In the genomic region with DNA sequence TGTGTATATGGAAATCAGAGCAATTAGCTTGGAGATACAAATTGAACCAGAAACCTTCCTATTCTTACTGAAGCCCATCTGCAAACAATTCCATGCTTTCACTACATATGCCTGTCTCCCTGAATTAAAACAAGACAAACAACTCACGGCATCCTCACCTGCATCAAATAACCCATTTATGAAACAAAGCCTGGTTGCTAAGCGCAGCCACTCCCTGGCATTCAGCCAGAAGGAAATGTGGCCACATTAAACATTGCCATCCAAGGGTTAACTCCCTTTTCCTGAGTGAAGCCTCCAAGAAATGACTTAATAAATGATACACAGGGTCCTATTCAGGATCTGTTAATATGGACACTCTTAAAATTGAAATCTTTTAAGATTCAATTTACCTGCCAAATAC, we compare ENCODE assay signal across 10 cellular contexts. TPM values are rescaled to one million over a fixed set of nuclear protein-coding genes. Genes with fewer than 3 reads are reported as not detected.
A peak's percentile ranks its signal among the peaks of the same experiment; 100 is the strongest.
DNase-seq lines count a peak whose midpoint lies in the region; ATAC-seq and TF ChIP-seq lines count a peak whose summit lies in the region.
"Had no signal": no experiment of that assay in that cellular context is flagged by ENCODE, and none has a peak within 500 bp of the region (broad histone marks: within the 10 kb centered on the region; RNA-seq: fewer than 3 reads in every experiment).

No MANE protein-coding gene starts in this region.

- H3K9me3 ChIP-seq in heart right ventricle (no peaks in the 10 kb centered on the region), Panc1 (ENCODE audit: control insufficient read depth, insufficient read depth, low read depth, low read length) (no peaks in the 10 kb centered on the region), tibial nerve (no peaks in the 10 kb centered on the region)

- H3K27me3 ChIP-seq in heart right ventricle (no peaks in the 10 kb centered on the region), Panc1 (ENCODE audit: control insufficient read depth, insufficient read depth, low read length) (no peaks in the 10 kb centered on the region), foreskin keratinocyte (no peaks in the 10 kb centered on the region), tibial nerve (no peaks in the 10 kb centered on the region)

- H3K27ac ChIP-seq in heart right ventricle (peak overlapping the region in 7 of 10 donors; percentile 37 to 86 (median 67)), Panc1 (ENCODE audit: low read length) (0 out of 2 replicates have a peak overlapping the region, but pooled peaks have one; percentile 39), foreskin keratinocyte (peak overlapping the region; percentile 71), tibial nerve (peak overlapping the region; percentile 80 to 88 (median 86))

- intact Hi-C loops in heart right ventricle (cut with DNase I) (loop anchor here in 1 of 10 donors (5.0 kb wide), 1 partner anchor 52 kb away; no protein-coding TSS in a partner anchor), Right ventricle myocardium inferior (cut with DNase I) (no loop called here), Panc1 (cut with micrococcal nuclease; ENCODE audit: unreplicated experiment) (no loop called here), posterior vena cava (cut with DNase I) (no loop called here)

- CTCF ChIA-PET in Panc1 (lab: Charles Lee), result interaction anchor here (0.8 kb wide), 1 partner anchor 198 kb away, joined by 3 read pairs; no protein-coding TSS in a partner anchor

- TF ChIP-seq CTCF in heart right ventricle (IDR thresholded peaks at IDR 0.05) (no peak), Panc1 (IDR thresholded peaks at IDR 0.05) (no peak), foreskin keratinocyte (conservative IDR thresholded peaks at IDR 0.05) (no peak), tibial nerve (IDR thresholded peaks at IDR 0.05) (no peak)

- no peak for TF ChIP-seq POLR2A in tibial nerve (IDR thresholded peaks at IDR 0.05)

- in situ Hi-C loops in Panc1 (cut with HindIII; ENCODE audit: low pct_unique_long_range_greater_than_20kb, low sequenced_read_pairs), result no loop called here

- ATAC-seq in heart right ventricle (peak in 1 of 8 donors; percentile 35), Right ventricle myocardium inferior (no peak), Panc1 (no peak), foreskin keratinocyte (no peak), HG02610 (IDR thresholded peaks at IDR 0.05; ENCODE audit: unreplicated experiment) (no peak), GM18511 (IDR thresholded peaks at IDR 0.05; ENCODE audit: unreplicated experiment) (no peak)
- ATAC-seq: GM12878 had no signal

- H3K4me3 ChIP-seq in heart right ventricle, result no peak overlapping the region
- H3K4me3 ChIP-seq in Panc1 (ENCODE audit: low read depth in 2 of 2, low read length in 2 of 2), result no peak overlapping the region
- no peak overlapping the region for H3K4me3 ChIP-seq in tibial nerve
- H3K4me3 ChIP-seq: GM12878 had no signal

- no peak for DNase-seq in heart right ventricle
- no peak for DNase-seq in Right ventricle myocardium inferior (ENCODE audit: missing footprints)
- DNase-seq in Panc1 (ENCODE audit: low read depth, low spot score), result no peak
- no peak for DNase-seq in foreskin keratinocyte
- no peak for DNase-seq in tibial nerve (ENCODE audit: low spot score in 2 of 2)
- no peak for DNase-seq in posterior vena cava (ENCODE audit: low spot score)
- DNase-seq: posterior cingulate gyrus had no signal

- H3K36me3 ChIP-seq in heart right ventricle, result peaks cover 0 to 17% (median 0%) of the 10 kb centered on the region in 9 donors
- peaks cover 6% of the 10 kb centered on the region; the same call in 1 of the 2 replicates for H3K36me3 ChIP-seq in Panc1 (ENCODE audit: control insufficient read depth, insufficient read depth, low read length)
- peaks cover 0 to 8% (median 0%) of the 10 kb centered on the region in 3 donors for H3K36me3 ChIP-seq in tibial nerve

- no peak for TF ChIP-seq EP300 in tibial nerve (IDR thresholded peaks at IDR 0.05)

- H3K4me1 ChIP-seq in heart right ventricle (peaks cover 0 to 74% (median 45%) of the 10 kb centered on the region in 9 donors), Panc1 (ENCODE audit: control insufficient read depth, insufficient read depth, low read length) (peaks cover 18% of the 10 kb centered on the region), foreskin keratinocyte (peaks cover 22% of the 10 kb centered on the region), tibial nerve (peaks cover 0 to 61% (median 15%) of the 10 kb centered on the region in 4 donors)

- 55 to 64% methylated on average over 2 of the region's 2 CpGs for WGBS in heart right ventricle, 2 donors
- 34% methylated on average over 2 of the region's 2 CpGs for WGBS in tibial nerve, 2 donors

- no TSS peak for BruUV-seq in Panc1 (replicated peaks; lab: Mats Ljungman, UMichigan)

- POLR2A ChIA-PET in Panc1 (lab: Charles Lee), result no interaction called here

RNA-seq across cellular contexts. Expression of a gene that starts 55.2 kb away (rescaled TPM):
- total RNA-seq in heart right ventricle, result 100 to 1,000 TPM; 324 to 434 (median 398) TPM
- polyA plus RNA-seq in heart right ventricle, result 100 to 1,000 TPM; 106 to 186 TPM
- total RNA-seq in Right ventricle myocardium inferior, result 321 TPM
- total RNA-seq in Panc1 (2021; ENCODE audit: unreplicated experiment), result 542 TPM
- 700 TPM for polyA plus RNA-seq in Panc1 (2012; ENCODE audit: insufficient read length)
- 472 and 479 TPM in 2 replicates for total RNA-seq in foreskin keratinocyte
- 270 TPM in 2 replicates for polyA plus RNA-seq in foreskin keratinocyte
- total RNA-seq in tibial nerve, result 100 to 1,000 TPM; 271 to 327 (median 293) TPM
- total RNA-seq in posterior vena cava, result 100 to 1,000 TPM; 410 to 411 TPM
